ENCODE assay signal across 8 cellular contexts in genomic region chr19:10960314-10961072, GRCh38. TPM values are rescaled to one million over a fixed set of nuclear protein-coding genes. Genes with fewer than 3 reads are reported as not detected.
A peak's percentile ranks its signal among the peaks of the same experiment; 100 is the strongest.
DNase-seq lines count a peak whose midpoint lies in the region; ATAC-seq and TF ChIP-seq lines count a peak whose summit lies in the region.

TSS of gene SMARCA4 (plus strand) at chr19:10961030. CDS start at chr19:10984152, 23,122 bp downstream.

- intact Hi-C loops in activated B cell treated with CpG ODN at 0.5 μM for 24 hours (cut with micrococcal nuclease): loop anchor here (1.0 to 5.0 kb wide), 5 partner anchors 18 to 135 kb away; partner anchors contain the start of genes TIMM29, TMED1 and YIPF2

- peaks cover 4% of the 10 kb centered on the region for H3K4me1 ChIP-seq in smooth muscle cell (ENCODE audit: low read depth)

- H3F3A ChIP-seq in smooth muscle cell (ENCODE audit: low read depth): no peaks in the 10 kb centered on the region

- POLR2A ChIA-PET in AG04449 (lab: Yijun Ruan, JAX) (interaction anchor here (0.7 to 1.1 kb wide), 3 partner anchors 8 to 116 kb away, joined by 3 to 5 read pairs (median 3); no protein-coding TSS in a partner anchor), activated B cell treated with CpG ODN at 0.5 μM for 24 hours (lab: Charles Lee) (interaction anchor here (1.0 to 1.9 kb wide), 7 partner anchors 11 to 125 kb away, joined by 3 to 12 read pairs (median 4); partner anchors contain the start of gene TMED1)

- H3K27me3 ChIP-seq in smooth muscle cell (ENCODE audit: low read depth): no peaks in the 10 kb centered on the region

- DNase-seq in AG04449 (ENCODE audit: low read depth, low spot score) (peak; percentile 40), NCI-H345 (lab: John Stamatoyannopoulos, UW) (peak; percentile 98), activated B cell treated with CpG ODN at 0.5 μM for 24 hours (peak; percentile 99), cardiac fibroblast (ENCODE audit: low read depth in 2 of 2) (peak; percentile 96 to 98), iPS-NIHi7 (ENCODE audit: extremely low spot score) (peak; percentile 99), smooth muscle cell (lab: John Stamatoyannopoulos, UW; ENCODE audit: unreplicated experiment) (peak; percentile 89)

- CTCF ChIA-PET in AG04449 (lab: Yijun Ruan, JAX): interaction anchor here (1.0 to 5.2 kb wide), 5 partner anchors 10 to 24 kb away, joined by 3 to 36 read pairs (median 7); no protein-coding TSS in a partner anchor
- CTCF ChIA-PET in activated B cell treated with CpG ODN at 0.5 μM for 24 hours (lab: Charles Lee): no interaction called here

- peak within 1 kb of the TSS; percentile 98 for H3K4me2 ChIP-seq in smooth muscle cell

- H3K36me3 Mint-ChIP-seq in activated B cell treated with CpG ODN at 0.5 μM for 24 hours (ENCODE audit: low read depth): peaks cover 5% of the 10 kb centered on the region

- peak within 1 kb of the TSS; percentile 87 for H3K27ac Mint-ChIP-seq in activated B cell treated with CpG ODN at 0.5 μM for 24 hours

- H3K4me3 ChIP-seq in AG04449 (ENCODE audit: low read depth, low read length) (peak within 1 kb of the TSS; percentile 86), cardiac fibroblast (replicated peaks in 1 of 2; ENCODE audit: low read depth in 2 of 2, low read length in 2 of 2) (peak within 1 kb of the TSS; percentile 85 to 89), smooth muscle cell (peak within 1 kb of the TSS; percentile 100)

- peak within 1 kb of the TSS; percentile 87 for H3K9ac ChIP-seq in smooth muscle cell (ENCODE audit: low read depth)

- H3K27me3 Mint-ChIP-seq in activated B cell treated with CpG ODN at 0.5 μM for 24 hours: no peaks in the 10 kb centered on the region

- H3K9me3 ChIP-seq in smooth muscle cell (replicated peaks; ENCODE audit: low read depth): no peaks in the 10 kb centered on the region

- ATAC-seq in GM18909 (IDR thresholded peaks at IDR 0.05; ENCODE audit: poor library complexity, unreplicated experiment) (peak; percentile 81), HG03196 (IDR thresholded peaks at IDR 0.05; ENCODE audit: unreplicated experiment) (peak; percentile 66), activated B cell treated with CpG ODN at 0.5 μM for 24 hours (ENCODE audit: low read depth) (peak; percentile 87)

- peaks cover 49% of the 10 kb centered on the region for H3K79me2 ChIP-seq in smooth muscle cell (ENCODE audit: low read depth)

- peaks cover 35% of the 10 kb centered on the region for H3K4me1 Mint-ChIP-seq in activated B cell treated with CpG ODN at 0.5 μM for 24 hours

- H3K9me3 Mint-ChIP-seq in activated B cell treated with CpG ODN at 0.5 μM for 24 hours: no peaks in the 10 kb centered on the region

- H2AFZ ChIP-seq in smooth muscle cell (ENCODE audit: low read depth): peak within 1 kb of the TSS; percentile 84

- peak within 1 kb of the TSS; percentile 93 for H3K4me3 Mint-ChIP-seq in activated B cell treated with CpG ODN at 0.5 μM for 24 hours

- peak within 1 kb of the TSS; percentile 76 for H3K27ac ChIP-seq in smooth muscle cell (ENCODE audit: low read depth)

- no peaks in the 10 kb centered on the region for H3K36me3 ChIP-seq in smooth muscle cell (ENCODE audit: low read depth)

- H4K20me1 ChIP-seq in smooth muscle cell (ENCODE audit: low read depth): peaks cover 34% of the 10 kb centered on the region

- TF ChIP-seq CTCF in AG04449 (IDR thresholded peaks at IDR 0.05; ENCODE audit: insufficient read depth, low read length, missing control alignments) (no peak), activated B cell treated with CpG ODN at 0.5 μM for 24 hours (IDR thresholded peaks at IDR 0.05) (no peak), cardiac fibroblast (IDR thresholded peaks at IDR 0.05; ENCODE audit: low read depth, low read length) (no peak), smooth muscle cell (IDR thresholded peaks at IDR 0.05; ENCODE audit: borderline replicate concordance, insufficient read depth, poor library complexity, severe bottlenecking) (no peak)

- 2% methylated on average over 75 of the region's 100 CpGs for WGBS in smooth muscle cell (ENCODE audit: low lambda C conversion rate)

RNA-seq across cellular contexts. Expression of gene SMARCA4, which starts in this region (rescaled TPM):
- total RNA-seq in activated B cell treated with CpG ODN at 0.5 μM for 24 hours (85.1 and 93.6 TPM in 2 replicates), smooth muscle cell (39.0 and 59.6 TPM in 2 replicates)
- 100 and 120 TPM in 2 replicates for polyA plus RNA-seq in smooth muscle cell

Comparison
In these comparisons a context has a peak if more than half of its experiments do, and no peak if none do; other contexts are left out.
1. Peak in every context shown above with its lines: DNase-seq, ATAC-seq, H3K4me3 ChIP-seq and H3K27ac ChIP-seq.
2. DNase-seq: peak in every context shown above with its lines; median percentile 99 in activated B cell treated with CpG ODN at 0.5 μM for 24 hours; 99 in iPS-NIHi7; 98 in NCI-H345; 97 in cardiac fibroblast; 89 in smooth muscle cell; 40 in AG04449.